8 cellular contexts compared by ENCODE assay signal in the genomic region with DNA sequence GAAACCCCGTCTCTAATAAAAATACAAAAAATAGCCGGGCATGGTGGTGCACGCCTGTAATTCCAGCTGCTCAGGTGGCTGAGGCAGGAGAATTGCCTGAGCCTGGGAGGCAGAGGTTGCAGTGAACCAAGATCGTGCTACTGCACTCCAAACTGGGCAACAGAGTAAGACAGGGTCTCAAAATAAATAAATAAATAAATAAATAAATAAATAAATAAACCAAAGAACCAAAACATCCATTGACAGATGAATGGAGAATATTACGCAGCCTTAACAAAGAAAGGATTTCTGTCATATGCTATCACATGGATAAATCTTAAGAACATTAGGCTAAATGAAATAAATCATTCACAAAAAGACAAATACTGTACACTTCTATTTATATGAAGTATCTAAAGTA.
"Had no signal": no experiment of that assay in that cellular context is flagged by ENCODE, and none has a peak within 500 bp of the region (broad histone marks: within the 10 kb centered on the region; RNA-seq: fewer than 3 reads in every experiment).

No MANE protein-coding gene starts in this region.

- H3K4me3 ChIP-seq: GM23338, K562 had no signal

- H3K27ac Mint-ChIP-seq: GM23338, H9, HFFc6 had no signal

- DNase-seq: H9, HCEC 1CT, HFFc6, KG1 had no signal

- H3K4me2 ChIP-seq: GM23338 had no signal

- FAIRE-seq: H54, HTR-8/SVneo had no signal

- H3K4me3 Mint-ChIP-seq: GM23338, H9, HFFc6 had no signal
